12 cellular contexts compared by ENCODE assay signal in the genomic region with DNA sequence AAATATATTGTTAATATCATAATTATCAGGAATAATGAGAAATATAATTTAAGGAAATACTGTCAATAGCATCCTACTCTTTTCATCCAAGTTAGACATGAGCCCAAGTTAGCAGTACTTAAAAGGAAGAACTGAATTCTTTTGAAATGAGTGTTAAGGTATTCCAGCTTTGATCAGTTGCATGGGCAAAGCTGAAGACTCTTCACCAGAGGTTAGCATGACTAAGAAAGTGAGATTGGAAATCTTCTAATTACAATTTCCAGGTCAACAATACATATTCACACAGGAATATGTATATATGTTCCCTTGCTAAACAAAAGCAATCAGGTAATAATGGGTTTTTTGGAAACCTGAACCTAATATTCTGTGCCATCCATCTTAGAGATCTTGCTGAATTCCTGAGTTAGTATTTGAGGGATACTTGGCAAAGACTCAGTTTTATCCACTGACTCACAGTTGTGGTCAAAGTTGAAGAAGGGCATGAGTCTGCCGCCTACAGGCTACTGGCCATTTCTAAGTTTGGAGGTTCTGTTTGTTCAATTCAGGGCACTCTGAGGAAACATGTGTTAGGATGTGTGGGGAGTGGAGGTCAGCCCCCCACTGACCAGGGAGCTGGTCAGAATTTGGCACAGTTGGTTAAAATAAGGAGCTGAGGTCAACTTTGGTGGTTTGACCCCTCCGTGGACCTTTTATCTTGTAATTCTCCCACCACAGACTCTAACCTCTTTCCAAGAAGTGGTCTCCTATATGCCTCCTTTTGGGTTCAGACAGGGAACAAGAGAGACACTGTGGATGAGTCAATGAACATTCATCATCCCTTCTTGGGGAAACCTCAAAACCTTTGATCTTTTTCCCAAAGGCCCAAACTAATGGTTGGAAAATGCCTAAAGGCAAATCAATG.
DNase-seq lines count a peak whose midpoint lies in the region; ATAC-seq and TF ChIP-seq lines count a peak whose summit lies in the region.
"Had no signal": no experiment of that assay in that cellular context is flagged by ENCODE, and none has a peak within 500 bp of the region (broad histone marks: within the 10 kb centered on the region; RNA-seq: fewer than 3 reads in every experiment).

No MANE protein-coding gene starts in this region.

- no peak for DNase-seq in natural killer cell treated with Interleukin-12 subunit alpha and Interleukin-12 subunit beta and Interleukin-15 and Interleukin-18, amount 100 ng/mL, for 72 hours (ENCODE audit: low spot score)
- DNase-seq in natural killer cell = no peak
- DNase-seq in T1000 (lab: John Stamatoyannopoulos, UW) = peak; percentile 76
- peak; percentile 68 for DNase-seq in fibroblast of the conjunctiva (ENCODE audit: low read depth)
- no peak for DNase-seq in HEK293T (ENCODE audit: extremely low spot score)
- no peak for DNase-seq in GM20000 (ENCODE audit: low spot score)
- DNase-seq in effector memory CD4-positive, alpha-beta T cell = no peak
- no peak for DNase-seq in immature natural killer cell
- DNase-seq: activated CD8-positive, alpha-beta T cell treated with anti-CD3 and anti-CD28 coated beads, Interleukin-2, amount 10 ng/mL, durations not matched to agents 7 days and 5 days; AML-193; body of pancreas had no signal

- H3K36me3 ChIP-seq in effector memory CD4-positive, alpha-beta T cell (ENCODE audit: control insufficient read depth, insufficient read depth, low read length) = no peaks in the 10 kb centered on the region

- no peak overlapping the region for H3K4me3 Mint-ChIP-seq in natural killer cell treated with Interleukin-12 subunit alpha and Interleukin-12 subunit beta and Interleukin-15 and Interleukin-18, amount 100 ng/mL, for 72 hours
- H3K4me3 Mint-ChIP-seq in natural killer cell (no peak overlapping the region), immature natural killer cell (no peak overlapping the region)
- H3K4me3 Mint-ChIP-seq: activated CD8-positive, alpha-beta T cell treated with anti-CD3 and anti-CD28 coated beads, Interleukin-2, amount 10 ng/mL, durations not matched to agents 7 days and 5 days; nephron had no signal

- POLR2A ChIA-PET in HEK293T (lab: Yijun Ruan, JAX) = no interaction called here

- TF ChIP-seq CTCF in natural killer cell (IDR thresholded peaks at IDR 0.05) = no peak
- no peak for TF ChIP-seq CTCF in GM20000 (IDR thresholded peaks at IDR 0.05; ENCODE audit: extremely low read depth, missing control alignments)

- H3K27ac Mint-ChIP-seq in natural killer cell treated with Interleukin-12 subunit alpha and Interleukin-12 subunit beta and Interleukin-15 and Interleukin-18, amount 100 ng/mL, for 72 hours = peak overlapping the region; percentile 55 to 94
- H3K27ac Mint-ChIP-seq in natural killer cell = no peak overlapping the region
- H3K27ac Mint-ChIP-seq in immature natural killer cell = no peak overlapping the region
- H3K27ac Mint-ChIP-seq: activated CD8-positive, alpha-beta T cell treated with anti-CD3 and anti-CD28 coated beads, Interleukin-2, amount 10 ng/mL, durations not matched to agents 7 days and 5 days; nephron had no signal

- peak; percentile 64 to 80 for ATAC-seq in natural killer cell treated with Interleukin-12 subunit alpha and Interleukin-12 subunit beta and Interleukin-15 and Interleukin-18, amount 100 ng/mL, for 72 hours
- no peak for ATAC-seq in natural killer cell
- ATAC-seq: activated CD8-positive, alpha-beta T cell treated with anti-CD3 and anti-CD28 coated beads, Interleukin-2, amount 10 ng/mL, durations not matched to agents 7 days and 5 days; body of pancreas had no signal

- no peak overlapping the region for H3K4me3 ChIP-seq in effector memory CD4-positive, alpha-beta T cell (ENCODE audit: insufficient read depth, low read depth, low read length, poor library complexity, severe bottlenecking)
- H3K4me3 ChIP-seq: body of pancreas had no signal

- H3K4me1 Mint-ChIP-seq in natural killer cell treated with Interleukin-12 subunit alpha and Interleukin-12 subunit beta and Interleukin-15 and Interleukin-18, amount 100 ng/mL, for 72 hours (ENCODE audit: low read depth in 2 of 2) = peaks cover 30 to 56% of the 10 kb centered on the region in 2 donors
- H3K4me1 Mint-ChIP-seq in natural killer cell = peaks cover 30 to 36% of the 10 kb centered on the region in 2 donors
- H3K4me1 Mint-ChIP-seq in immature natural killer cell = peaks cover 23 to 49% of the 10 kb centered on the region in 2 donors

- no peaks in the 10 kb centered on the region for H3K36me3 Mint-ChIP-seq in natural killer cell treated with Interleukin-12 subunit alpha and Interleukin-12 subunit beta and Interleukin-15 and Interleukin-18, amount 100 ng/mL, for 72 hours
- H3K36me3 Mint-ChIP-seq in natural killer cell = no peaks in the 10 kb centered on the region
- no peaks in the 10 kb centered on the region for H3K36me3 Mint-ChIP-seq in immature natural killer cell

- no peaks in the 10 kb centered on the region for H3K27me3 Mint-ChIP-seq in natural killer cell treated with Interleukin-12 subunit alpha and Interleukin-12 subunit beta and Interleukin-15 and Interleukin-18, amount 100 ng/mL, for 72 hours
- H3K27me3 Mint-ChIP-seq in natural killer cell (ENCODE audit: low read depth in 2 of 2) = no peaks in the 10 kb centered on the region
- H3K27me3 Mint-ChIP-seq in immature natural killer cell (ENCODE audit: low read depth in 3 of 3) = no peaks in the 10 kb centered on the region

- CTCF ChIA-PET in HEK293T (lab: Yijun Ruan, JAX) = no interaction called here

- no peaks in the 10 kb centered on the region for H3K9me3 ChIP-seq in effector memory CD4-positive, alpha-beta T cell (ENCODE audit: control insufficient read depth, low read length)
- H3K9me3 ChIP-seq: body of pancreas had no signal

- no peak overlapping the region for H3K27ac ChIP-seq in effector memory CD4-positive, alpha-beta T cell (ENCODE audit: insufficient read depth, low read length, poor library complexity, severe bottlenecking)
- H3K27ac ChIP-seq: body of pancreas had no signal

- H3K4me1 ChIP-seq in effector memory CD4-positive, alpha-beta T cell (ENCODE audit: control insufficient read depth, insufficient read depth, low read length, poor library complexity, severe bottlenecking) = no peaks in the 10 kb centered on the region

- no peaks in the 10 kb centered on the region for H3K27me3 ChIP-seq in effector memory CD4-positive, alpha-beta T cell (replicated peaks; ENCODE audit: control insufficient read depth, insufficient read depth, low read length, poor library complexity, severe bottlenecking)
- H3K27me3 ChIP-seq: body of pancreas had no signal

- peaks cover 6% of the 10 kb centered on the region for H3K9me3 Mint-ChIP-seq in natural killer cell treated with Interleukin-12 subunit alpha and Interleukin-12 subunit beta and Interleukin-15 and Interleukin-18, amount 100 ng/mL, for 72 hours
- no peaks in the 10 kb centered on the region for H3K9me3 Mint-ChIP-seq in natural killer cell
- H3K9me3 Mint-ChIP-seq in immature natural killer cell = no peaks in the 10 kb centered on the region

- intact Hi-C loops in natural killer cell (cut with micrococcal nuclease) = no loop called here

TF ChIP-seq in HEK293T, 16 proteins besides CTCF, POLR2A, EP300 and RAD21:
- no peak for TF ChIP-seq LEF1 (IDR thresholded peaks at IDR 0.05; ENCODE audit: borderline replicate concordance)
- TF ChIP-seq NFRKB (IDR thresholded peaks at IDR 0.05) = no peak
- TF ChIP-seq L3MBTL2 (conservative IDR thresholded peaks at IDR 0.05) = no peak
- no peak for TF ChIP-seq CTBP1 (IDR thresholded peaks at IDR 0.05; ENCODE audit: borderline replicate concordance)
- TF ChIP-seq FOXA1 (IDR thresholded peaks at IDR 0.05) = no peak
- no peak for TF ChIP-seq BHLHE40 (IDR thresholded peaks at IDR 0.05; ENCODE audit: borderline replicate concordance)
- TF ChIP-seq SUZ12 (IDR thresholded peaks at IDR 0.05) = no peak
- no peak for TF ChIP-seq FOXK2 (IDR thresholded peaks at IDR 0.05)

Comparison
In these comparisons a context has a peak if more than half of its experiments do, and no peak if none do; other contexts are left out.
1. ATAC-seq: peak in natural killer cell treated with Interleukin-12 subunit alpha and Interleukin-12 subunit beta and Interleukin-15 and Interleukin-18, amount 100 ng/mL, for 72 hours (2 of 2); none in natural killer cell (0 of 3).
2. H3K27ac Mint-ChIP-seq: peak in natural killer cell treated with Interleukin-12 subunit alpha and Interleukin-12 subunit beta and Interleukin-15 and Interleukin-18, amount 100 ng/mL, for 72 hours (2 of 2); none in natural killer cell (0 of 2) and immature natural killer cell (0 of 6).
3. DNase-seq: peak in T1000 (single experiment) and fibroblast of the conjunctiva (single experiment); none in natural killer cell treated with Interleukin-12 subunit alpha and Interleukin-12 subunit beta and Interleukin-15 and Interleukin-18, amount 100 ng/mL, for 72 hours (single experiment), natural killer cell (single experiment), HEK293T (single experiment), GM20000 (single experiment), effector memory CD4-positive, alpha-beta T cell (0 of 3) and immature natural killer cell (0 of 3).